Comparison of ENCODE assay signal across 35 cellular contexts in genomic region chr11:1055109-1055703, GRCh38. TPM values are rescaled to one million over a fixed set of nuclear protein-coding genes. Genes with fewer than 3 reads are reported as not detected.
DNase-seq lines count a peak whose midpoint lies in the region; FAIRE-seq and TF ChIP-seq lines count a peak whose summit lies in the region.
"Had no signal": no experiment of that assay in that cellular context is flagged by ENCODE, and none has a peak within 500 bp of the region (broad histone marks: within the 10 kb centered on the region; RNA-seq: fewer than 3 reads in every experiment).

No MANE protein-coding gene starts in this region.

- intact Hi-C loops in kidney (cut with DNase I) = no loop called here
- intact Hi-C loops in prostate gland (cut with DNase I) = no loop called here

- H3K4me1 ChIP-seq in BLaER1 (peaks cover 69% of the 10 kb centered on the region), kidney (ENCODE audit: control insufficient read depth in 1 of 2, insufficient read depth in 1 of 2, low read depth in 1 of 2, low read length in 2 of 2) (no peaks in the 10 kb centered on the region), prostate gland (replicated peaks) (peaks cover 23% of the 10 kb centered on the region)
- H3K4me1 ChIP-seq: adrenal gland, parathyroid adenoma, right lobe of liver had no signal

- 92% methylated on average over 17 of the region's 17 CpGs for WGBS in prostate gland

- H3K27ac ChIP-seq in BLaER1 (no peak overlapping the region), C4-2B (peak overlapping the region; percentile 96), kidney (ENCODE audit: low read depth in 2 of 2, low read length in 2 of 2) (no peak overlapping the region), prostate gland (peak overlapping the region; percentile 66 to 74)
- H3K27ac ChIP-seq: adrenal gland, body of pancreas, esophagus muscularis mucosa, KMS-11, parathyroid adenoma, right lobe of liver, SJCRH30, tibial artery had no signal

- no peak for FAIRE-seq in kidney (lab: Jason Lieb, UNC)
- FAIRE-seq: endometrium, keratinocyte had no signal

- H3K36me3 ChIP-seq in BLaER1 (no peaks in the 10 kb centered on the region), kidney (ENCODE audit: control insufficient read depth in 1 of 2, insufficient read depth in 2 of 2, low read length in 2 of 2) (no peaks in the 10 kb centered on the region), prostate gland (no peaks in the 10 kb centered on the region)
- H3K36me3 ChIP-seq: adrenal gland, esophagus muscularis mucosa, right lobe of liver, SJCRH30, tibial artery had no signal

- H3K9ac ChIP-seq in BLaER1 = no peak overlapping the region
- H3K9ac ChIP-seq in kidney (ENCODE audit: low read length in 2 of 2) = no peak overlapping the region
- H3K9ac ChIP-seq: KMS-11, parathyroid adenoma had no signal

- DNase-seq in kidney = peak; percentile 63
- no peak for DNase-seq in prostate gland (ENCODE audit: low spot score)
- no peak for DNase-seq in D341Med (ENCODE audit: low spot score)
- no peak for DNase-seq in NCI-H2227 treated with DMSO at 0.1 percent for 48 hours (lab: John Stamatoyannopoulos, UW)
- DNase-seq in amygdala (lab: John Stamatoyannopoulos, UW) = no peak
- DNase-seq: activated CD4-positive, alpha-beta T cell treated with anti-CD3 and anti-CD28 coated beads for 48 hours; activated CD8-positive, alpha-beta memory T cell treated with anti-CD3 and anti-CD28 coated beads for 24 hours; activated naive CD4-positive, alpha-beta T cell; activated T-cell treated with anti-CD3 and anti-CD28 coated beads, Interleukin-2, amount 50 U/mL, for 4 hours; body of pancreas; cerebellar nuclear complex; DND-41; foreskin fibroblast; GF-D8; MM.1S; NCI-H2029; NCI-H345; stimulated activated CD4-positive, alpha-beta T cell treated with anti-CD3 and anti-CD28 coated beads, Interleukin-12 subunit alpha, Interleukin-12 subunit beta, amount 100 ng/mL, for 4 hours; stimulated activated CD4-positive, alpha-beta T cell treated with anti-CD3 and anti-CD28 coated beads, Interleukin-4, amount 100 ng/mL, for 1 hour; SW 1271 had no signal

- H3K4me3 ChIP-seq in BLaER1 = no peak overlapping the region
- no peak overlapping the region for H3K4me3 ChIP-seq in kidney (ENCODE audit: low read length in 2 of 2)
- no peak overlapping the region for H3K4me3 ChIP-seq in prostate gland
- H3K4me3 ChIP-seq: adrenal gland, body of pancreas, esophagus muscularis mucosa, lung, right lobe of liver, SJCRH30, tibial artery had no signal

- peak overlapping the region; percentile 91 for H3K4me2 ChIP-seq in BLaER1
- H3K4me2 ChIP-seq: KMS-11 had no signal

- no peaks in the 10 kb centered on the region for H3K27me3 ChIP-seq in BLaER1
- no peaks in the 10 kb centered on the region for H3K27me3 ChIP-seq in prostate gland (replicated peaks; ENCODE audit: insufficient read depth)
- H3K27me3 ChIP-seq: body of pancreas, right lobe of liver had no signal

- no peak for TF ChIP-seq POLR2A in prostate gland (IDR thresholded peaks at IDR 0.05)

- H4K20me1 ChIP-seq in BLaER1 = no peaks in the 10 kb centered on the region

- no peak for TF ChIP-seq CTCF in C4-2B (conservative IDR thresholded peaks at IDR 0.05)
- TF ChIP-seq CTCF in kidney (IDR thresholded peaks at IDR 0.05; ENCODE audit: borderline replicate concordance, extremely low read depth, insufficient read depth) = no peak
- no peak for TF ChIP-seq CTCF in prostate gland (IDR thresholded peaks at IDR 0.05)

- H3K9me3 ChIP-seq in BLaER1 (no peaks in the 10 kb centered on the region), kidney (ENCODE audit: control insufficient read depth in 1 of 2, low read length in 2 of 2) (no peaks in the 10 kb centered on the region), prostate gland (no peaks in the 10 kb centered on the region)
- H3K9me3 ChIP-seq: adrenal gland, body of pancreas, esophagus muscularis mucosa, right lobe of liver, SJCRH30, tibial artery had no signal

RNA-seq across cellular contexts. Expression of gene MUC6, which starts 18.7 kb away (rescaled TPM):
- total RNA-seq in kidney (3.0 TPM), prostate gland (1 to 10 TPM in 1 of 2 donors, under 1 TPM in 1; 0.74 to 2.3 TPM)
- polyA plus RNA-seq in kidney (ENCODE audit: insufficient read depth, low read depth, low replicate concordance) = 1.1 TPM
- total RNA-seq: dermis microvascular lymphatic vessel endothelial cell, esophagus muscularis mucosa, neural crest cell, SJCRH30 had no signal
- polyA plus RNA-seq: keratinocyte had no signal

RNA-seq across cellular contexts. Expression of gene MUC2, which starts 19.5 kb away (rescaled TPM):
- total RNA-seq in kidney (not detected), prostate gland (under 1 TPM in 1 of 2 donors, not detected in 1; 0.11 TPM)
- not detected for polyA plus RNA-seq in kidney (ENCODE audit: insufficient read depth, low read depth, low replicate concordance)
- total RNA-seq: dermis microvascular lymphatic vessel endothelial cell, mononuclear cell, neural crest cell had no signal
- polyA plus RNA-seq: keratinocyte had no signal

Comparison
In these comparisons a context has a peak if more than half of its experiments do, and no peak if none do; other contexts are left out.
1. H3K27ac ChIP-seq: peak in C4-2B (single experiment) and prostate gland (2 of 2); none in BLaER1 (single experiment) and kidney (0 of 2).